Comparison of ENCODE assay signal across 1 cellular context in the genomic region with DNA sequence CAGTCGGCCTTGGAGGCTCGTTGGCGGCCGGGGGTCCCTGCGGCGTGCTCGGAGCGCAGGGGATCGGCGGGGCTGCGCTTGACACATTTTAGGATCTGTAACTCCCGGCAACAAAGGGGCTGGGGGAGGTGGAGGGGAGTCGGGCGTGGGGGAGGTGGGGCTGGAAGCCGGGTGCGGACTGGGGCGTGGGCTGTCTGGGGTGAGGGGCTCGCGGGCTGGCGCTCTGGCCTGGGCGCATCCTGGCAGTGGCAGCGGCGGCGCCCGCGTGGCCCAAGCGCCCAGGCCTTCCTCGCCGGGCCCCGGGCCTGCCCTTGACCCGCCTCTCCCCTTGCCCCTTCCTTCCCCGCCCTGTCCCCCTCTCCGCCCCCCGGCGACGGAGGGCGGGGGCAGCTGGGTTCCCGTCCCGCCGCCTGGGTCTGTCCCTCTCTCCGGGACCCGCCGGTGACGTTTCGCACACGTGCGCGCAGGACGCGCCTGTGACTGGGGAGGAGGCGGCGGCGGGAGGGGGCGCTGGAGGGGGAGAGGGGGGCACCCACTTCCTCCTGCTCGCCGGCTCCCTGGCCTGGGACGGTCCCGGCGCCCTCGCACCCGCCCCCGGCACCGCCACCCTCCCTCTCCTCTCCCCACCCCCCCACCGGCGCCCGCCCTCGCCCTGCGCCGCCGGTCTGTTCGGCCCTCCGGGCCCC.
TF ChIP-seq lines count a peak whose summit lies in the region.

No MANE protein-coding gene starts in this region.

TF ChIP-seq in K562, 482 proteins besides CTCF, POLR2A, EP300 and RAD21 (continued from another document and continues in another):
- TF ChIP-seq, protein P1, sequence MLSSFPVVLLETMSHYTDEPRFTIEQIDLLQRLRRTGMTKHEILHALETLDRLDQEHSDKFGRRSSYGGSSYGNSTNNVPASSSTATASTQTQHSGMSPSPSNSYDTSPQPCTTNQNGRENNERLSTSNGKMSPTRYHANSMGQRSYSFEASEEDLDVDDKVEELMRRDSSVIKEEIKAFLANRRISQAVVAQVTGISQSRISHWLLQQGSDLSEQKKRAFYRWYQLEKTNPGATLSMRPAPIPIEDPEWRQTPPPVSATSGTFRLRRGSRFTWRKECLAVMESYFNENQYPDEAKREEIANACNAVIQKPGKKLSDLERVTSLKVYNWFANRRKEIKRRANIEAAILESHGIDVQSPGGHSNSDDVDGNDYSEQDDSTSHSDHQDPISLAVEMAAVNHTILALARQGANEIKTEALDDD (IDR thresholded peaks at IDR 0.05) = no peak
- 0 out of 2 replicates have a peak, but pooled peaks have one; percentile 27 for TF ChIP-seq SP1 (CRISPR knock-in tag; IDR thresholded peaks at IDR 0.05)
- TF ChIP-seq, protein P2, sequence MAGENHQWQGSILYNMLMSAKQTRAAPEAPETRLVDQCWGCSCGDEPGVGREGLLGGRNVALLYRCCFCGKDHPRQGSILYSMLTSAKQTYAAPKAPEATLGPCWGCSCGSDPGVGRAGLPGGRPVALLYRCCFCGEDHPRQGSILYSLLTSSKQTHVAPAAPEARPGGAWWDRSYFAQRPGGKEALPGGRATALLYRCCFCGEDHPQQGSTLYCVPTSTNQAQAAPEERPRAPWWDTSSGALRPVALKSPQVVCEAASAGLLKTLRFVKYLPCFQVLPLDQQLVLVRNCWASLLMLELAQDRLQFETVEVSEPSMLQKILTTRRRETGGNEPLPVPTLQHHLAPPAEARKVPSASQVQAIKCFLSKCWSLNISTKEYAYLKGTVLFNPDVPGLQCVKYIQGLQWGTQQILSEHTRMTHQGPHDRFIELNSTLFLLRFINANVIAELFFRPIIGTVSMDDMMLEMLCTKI (IDR thresholded peaks at IDR 0.05; ENCODE audit: partially characterized antibody) = no peak
- TF ChIP-seq HDAC8 (tag; IDR thresholded peaks at IDR 0.05) = no peak
- no peak for TF ChIP-seq ZNF444 (CRISPR knock-in tag; IDR thresholded peaks at IDR 0.05)
- no peak for TF ChIP-seq SIRT6 (IDR thresholded peaks at IDR 0.05; ENCODE audit: low read depth, low read length)
- no peak for TF ChIP-seq MCM3 (IDR thresholded peaks at IDR 0.05)
- TF ChIP-seq RBM39 (optimal IDR thresholded peaks at IDR 0.05; ENCODE audit: low read depth, low read length) = no peak
- TF ChIP-seq HDAC1 (IDR thresholded peaks at IDR 0.05) = peak in 1 of 2 experiments; percentile 63; a peak in 2 of 4 replicates
- TF ChIP-seq CSDE1 (IDR thresholded peaks at IDR 0.05) = no peak
- TF ChIP-seq ZNF232 (CRISPR knock-in tag; IDR thresholded peaks at IDR 0.05) = no peak
- TF ChIP-seq MAFG (tag; conservative IDR thresholded peaks at IDR 0.05) = no peak
- TF ChIP-seq, protein P3, sequence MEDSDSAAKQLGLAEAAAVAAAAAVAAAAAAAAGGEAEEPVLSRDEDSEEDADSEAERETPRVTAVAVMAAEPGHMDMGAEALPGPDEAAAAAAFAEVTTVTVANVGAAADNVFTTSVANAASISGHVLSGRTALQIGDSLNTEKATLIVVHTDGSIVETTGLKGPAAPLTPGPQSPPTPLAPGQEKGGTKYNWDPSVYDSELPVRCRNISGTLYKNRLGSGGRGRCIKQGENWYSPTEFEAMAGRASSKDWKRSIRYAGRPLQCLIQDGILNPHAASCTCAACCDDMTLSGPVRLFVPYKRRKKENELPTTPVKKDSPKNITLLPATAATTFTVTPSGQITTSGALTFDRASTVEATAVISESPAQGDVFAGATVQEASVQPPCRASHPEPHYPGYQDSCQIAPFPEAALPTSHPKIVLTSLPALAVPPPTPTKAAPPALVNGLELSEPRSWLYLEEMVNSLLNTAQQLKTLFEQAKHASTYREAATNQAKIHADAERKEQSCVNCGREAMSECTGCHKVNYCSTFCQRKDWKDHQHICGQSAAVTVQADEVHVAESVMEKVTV (CRISPR knock-in tag; IDR thresholded peaks at IDR 0.05) = no peak
- TF ChIP-seq ELF4 (CRISPR knock-in tag; IDR thresholded peaks at IDR 0.05) = no peak; the same call in 1 of the 2 replicates
- TF ChIP-seq, protein P4, sequence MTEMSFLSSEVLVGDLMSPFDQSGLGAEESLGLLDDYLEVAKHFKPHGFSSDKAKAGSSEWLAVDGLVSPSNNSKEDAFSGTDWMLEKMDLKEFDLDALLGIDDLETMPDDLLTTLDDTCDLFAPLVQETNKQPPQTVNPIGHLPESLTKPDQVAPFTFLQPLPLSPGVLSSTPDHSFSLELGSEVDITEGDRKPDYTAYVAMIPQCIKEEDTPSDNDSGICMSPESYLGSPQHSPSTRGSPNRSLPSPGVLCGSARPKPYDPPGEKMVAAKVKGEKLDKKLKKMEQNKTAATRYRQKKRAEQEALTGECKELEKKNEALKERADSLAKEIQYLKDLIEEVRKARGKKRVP (CRISPR knock-in tag; IDR thresholded peaks at IDR 0.05) = no peak
- no peak for TF ChIP-seq ETS2 (tag; IDR thresholded peaks at IDR 0.05; ENCODE audit: borderline replicate concordance, poor library complexity, severe bottlenecking)
- no peak for TF ChIP-seq ZNF140 (CRISPR knock-in tag; IDR thresholded peaks at IDR 0.05)
- TF ChIP-seq EHMT2 (IDR thresholded peaks at IDR 0.05) = no peak
- peak; percentile 0; the same call in 1 of the 2 replicates for TF ChIP-seq DPF2 (IDR thresholded peaks at IDR 0.05)
- no peak for TF ChIP-seq C11orf30 (IDR thresholded peaks at IDR 0.05; ENCODE audit: low read depth)
- peak; percentile 68; the same call in 1 of the 2 replicates for TF ChIP-seq MYNN (IDR thresholded peaks at IDR 0.05)
- TF ChIP-seq MYNN (CRISPR knock-in tag; IDR thresholded peaks at IDR 0.05) = no peak
- no peak; a peak in 2 of 4 replicates for TF ChIP-seq TBL1XR1 (IDR thresholded peaks at IDR 0.05; ENCODE audit: low read length in 2 of 2)
- no peak for TF ChIP-seq BRF1 (IDR thresholded peaks at IDR 0.05; ENCODE audit: borderline replicate concordance, extremely low read depth, insufficient read length)
- 0 out of 2 replicates have a peak, but pooled peaks have one; percentile 28 for TF ChIP-seq HCFC1 (IDR thresholded peaks at IDR 0.05; ENCODE audit: low read depth, low read length)
- TF ChIP-seq POLR2H (tag; IDR thresholded peaks at IDR 0.05; ENCODE audit: low read depth) = peak; percentile 69
- TF ChIP-seq FUS (optimal IDR thresholded peaks at IDR 0.05; ENCODE audit: low read depth, low read length) = no peak
- peak; percentile 90 for TF ChIP-seq HMGN3 (IDR thresholded peaks at IDR 0.05; ENCODE audit: borderline replicate concordance, extremely low read depth, insufficient read length, low read depth, low read length)
- no peak for TF ChIP-seq NCOA4 (IDR thresholded peaks at IDR 0.05; ENCODE audit: partially characterized antibody)
- TF ChIP-seq NR2C1 (IDR thresholded peaks at IDR 0.05) = peak; percentile 9; the same call in 1 of the 2 replicates
- TF ChIP-seq NR2C1 (tag; IDR thresholded peaks at IDR 0.05) = 0 out of 2 replicates have a peak, but pooled peaks have one; percentile 6
- TF ChIP-seq TCFL5 (CRISPR knock-in tag; conservative IDR thresholded peaks at IDR 0.05) = no peak
- TF ChIP-seq ZNF124 (CRISPR knock-in tag; IDR thresholded peaks at IDR 0.05) = no peak
- TF ChIP-seq POLR2G (IDR thresholded peaks at IDR 0.05; ENCODE audit: low read depth, low read length) = peak; percentile 55
- TF ChIP-seq, protein P5, sequence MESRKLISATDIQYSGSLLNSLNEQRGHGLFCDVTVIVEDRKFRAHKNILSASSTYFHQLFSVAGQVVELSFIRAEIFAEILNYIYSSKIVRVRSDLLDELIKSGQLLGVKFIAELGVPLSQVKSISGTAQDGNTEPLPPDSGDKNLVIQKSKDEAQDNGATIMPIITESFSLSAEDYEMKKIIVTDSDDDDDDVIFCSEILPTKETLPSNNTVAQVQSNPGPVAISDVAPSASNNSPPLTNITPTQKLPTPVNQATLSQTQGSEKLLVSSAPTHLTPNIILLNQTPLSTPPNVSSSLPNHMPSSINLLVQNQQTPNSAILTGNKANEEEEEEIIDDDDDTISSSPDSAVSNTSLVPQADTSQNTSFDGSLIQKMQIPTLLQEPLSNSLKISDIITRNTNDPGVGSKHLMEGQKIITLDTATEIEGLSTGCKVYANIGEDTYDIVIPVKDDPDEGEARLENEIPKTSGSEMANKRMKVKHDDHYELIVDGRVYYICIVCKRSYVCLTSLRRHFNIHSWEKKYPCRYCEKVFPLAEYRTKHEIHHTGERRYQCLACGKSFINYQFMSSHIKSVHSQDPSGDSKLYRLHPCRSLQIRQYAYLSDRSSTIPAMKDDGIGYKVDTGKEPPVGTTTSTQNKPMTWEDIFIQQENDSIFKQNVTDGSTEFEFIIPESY (CRISPR knock-in tag; IDR thresholded peaks at IDR 0.05) = no peak
- TF ChIP-seq, protein P6, sequence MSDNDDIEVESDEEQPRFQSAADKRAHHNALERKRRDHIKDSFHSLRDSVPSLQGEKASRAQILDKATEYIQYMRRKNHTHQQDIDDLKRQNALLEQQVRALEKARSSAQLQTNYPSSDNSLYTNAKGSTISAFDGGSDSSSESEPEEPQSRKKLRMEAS (CRISPR knock-in tag; IDR thresholded peaks at IDR 0.05) = peak; percentile 88
- no peak for TF ChIP-seq SMC3 (conservative IDR thresholded peaks at IDR 0.05; ENCODE audit: insufficient read depth, low read depth, low read length)
- TF ChIP-seq BDP1 (IDR thresholded peaks at IDR 0.05; ENCODE audit: insufficient read depth, insufficient read length) = no peak
- TF ChIP-seq JUN (IDR thresholded peaks at IDR 0.05; ENCODE audit: borderline replicate concordance, low read depth, low read length) = 0 out of 2 replicates have a peak, but pooled peaks have one; percentile 7
- 0 out of 2 replicates have a peak, but pooled peaks have one; percentile 35 for TF ChIP-seq JUN (CRISPR knock-in tag; IDR thresholded peaks at IDR 0.05; ENCODE audit: borderline replicate concordance)
- no peak for TF ChIP-seq DNMT1 (IDR thresholded peaks at IDR 0.05)
- 0 out of 2 replicates have a peak, but pooled peaks have one; percentile 2 for TF ChIP-seq SAFB (IDR thresholded peaks at IDR 0.05; ENCODE audit: borderline replicate concordance, low read depth, low read length)
- no peak for TF ChIP-seq MEF2D (tag; conservative IDR thresholded peaks at IDR 0.05; ENCODE audit: low read depth)
- peak; percentile 94 for TF ChIP-seq ZBTB7A (IDR thresholded peaks at IDR 0.05; ENCODE audit: borderline replicate concordance, control insufficient read depth, low read depth, low read length)
- no peak; a peak in 1 of 4 replicates for TF ChIP-seq TEAD1 (CRISPR knock-in tag; IDR thresholded peaks at IDR 0.05)
- no peak for TF ChIP-seq GATAD2A (IDR thresholded peaks at IDR 0.05)
- no peak for TF ChIP-seq RBM14 (IDR thresholded peaks at IDR 0.05; ENCODE audit: borderline replicate concordance, insufficient read depth, low read depth, low read length)
- TF ChIP-seq ZBED1 (IDR thresholded peaks at IDR 0.05) = no peak
- no peak; the same call in 1 of the 2 replicates for TF ChIP-seq ETV1 (tag; conservative IDR thresholded peaks at IDR 0.05; ENCODE audit: low read depth)
- TF ChIP-seq PCBP1 (IDR thresholded peaks at IDR 0.05; ENCODE audit: low read depth, low read length, poor library complexity, severe bottlenecking) = peak; percentile 26
- TF ChIP-seq NBN (IDR thresholded peaks at IDR 0.05; ENCODE audit: low read depth) = 0 out of 2 replicates have a peak, but pooled peaks have one; percentile 37
- peak; percentile 20 to 58; a peak in 1 of 4 replicates for TF ChIP-seq NONO (IDR thresholded peaks at IDR 0.05; ENCODE audit: low read depth in 2 of 2, low read length in 1 of 2)
- TF ChIP-seq POLR2AphosphoS5 (IDR thresholded peaks at IDR 0.05; ENCODE audit: control insufficient read depth, insufficient read depth, low read depth, low read length) = peak; percentile 50
- no peak for TF ChIP-seq ZBTB8A (IDR thresholded peaks at IDR 0.05; ENCODE audit: partially characterized antibody)
- TF ChIP-seq CBX5 (IDR thresholded peaks at IDR 0.05; ENCODE audit: borderline replicate concordance, low read depth) = no peak
- TF ChIP-seq, protein P7, sequence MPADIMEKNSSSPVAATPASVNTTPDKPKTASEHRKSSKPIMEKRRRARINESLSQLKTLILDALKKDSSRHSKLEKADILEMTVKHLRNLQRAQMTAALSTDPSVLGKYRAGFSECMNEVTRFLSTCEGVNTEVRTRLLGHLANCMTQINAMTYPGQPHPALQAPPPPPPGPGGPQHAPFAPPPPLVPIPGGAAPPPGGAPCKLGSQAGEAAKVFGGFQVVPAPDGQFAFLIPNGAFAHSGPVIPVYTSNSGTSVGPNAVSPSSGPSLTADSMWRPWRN (IDR thresholded peaks at IDR 0.05; ENCODE audit: low read depth) = no peak
- no peak for TF ChIP-seq HMG20B (CRISPR knock-in tag; IDR thresholded peaks at IDR 0.05)
- no peak; the same call in 1 of the 2 replicates for TF ChIP-seq ATF1 (CRISPR knock-in tag; IDR thresholded peaks at IDR 0.05)
- peak; percentile 42; the same call in 1 of the 2 replicates for TF ChIP-seq ATF1 (tag; IDR thresholded peaks at IDR 0.05)
- TF ChIP-seq ZFPM2 (CRISPR knock-in tag; IDR thresholded peaks at IDR 0.05) = no peak
- no peak for TF ChIP-seq MEF2A (IDR thresholded peaks at IDR 0.05; ENCODE audit: control insufficient read depth, low read depth, low read length)
- TF ChIP-seq ZNF436 (CRISPR knock-in tag; IDR thresholded peaks at IDR 0.05) = no peak
- TF ChIP-seq TOE1 (IDR thresholded peaks at IDR 0.05; ENCODE audit: borderline replicate concordance) = no peak
- no peak for TF ChIP-seq TOE1 (CRISPR knock-in tag; IDR thresholded peaks at IDR 0.05; ENCODE audit: borderline replicate concordance, low read depth)
- TF ChIP-seq, protein P8, sequence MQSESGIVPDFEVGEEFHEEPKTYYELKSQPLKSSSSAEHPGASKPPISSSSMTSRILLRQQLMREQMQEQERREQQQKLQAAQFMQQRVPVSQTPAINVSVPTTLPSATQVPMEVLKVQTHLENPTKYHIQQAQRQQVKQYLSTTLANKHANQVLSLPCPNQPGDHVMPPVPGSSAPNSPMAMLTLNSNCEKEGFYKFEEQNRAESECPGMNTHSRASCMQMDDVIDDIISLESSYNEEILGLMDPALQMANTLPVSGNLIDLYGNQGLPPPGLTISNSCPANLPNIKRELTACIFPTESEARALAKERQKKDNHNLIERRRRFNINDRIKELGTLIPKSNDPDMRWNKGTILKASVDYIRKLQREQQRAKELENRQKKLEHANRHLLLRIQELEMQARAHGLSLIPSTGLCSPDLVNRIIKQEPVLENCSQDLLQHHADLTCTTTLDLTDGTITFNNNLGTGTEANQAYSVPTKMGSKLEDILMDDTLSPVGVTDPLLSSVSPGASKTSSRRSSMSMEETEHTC (IDR thresholded peaks at IDR 0.05) = peak; percentile 72
